ENCODE assay signal across 16 cellular contexts in genomic region chr1:55196433-55197035, GRCh38. TPM values are rescaled to one million over a fixed set of nuclear protein-coding genes. Genes with fewer than 3 reads are reported as not detected.
A peak's percentile ranks its signal among the peaks of the same experiment; 100 is the strongest.
DNase-seq lines count a peak whose midpoint lies in the region; ATAC-seq and TF ChIP-seq lines count a peak whose summit lies in the region.
"Had no signal": no experiment of that assay in that cellular context is flagged by ENCODE, and none has a peak within 500 bp of the region (broad histone marks: within the 10 kb centered on the region; RNA-seq: fewer than 3 reads in every experiment).

No MANE protein-coding gene starts in this region.

- H3K9ac ChIP-seq in skeletal muscle tissue (ENCODE audit: low read depth in 1 of 3, low read length in 3 of 3): no peak overlapping the region

- ATAC-seq in activated T-cell treated with anti-CD3 and anti-CD28 coated beads, Interleukin-2, amount 50 U/mL, for 72 hours (replicated peaks in 1 of 2): no peak
- ATAC-seq in activated T-cell treated with anti-CD3 and anti-CD28 coated beads, Interleukin-2, amount 50 U/mL, for 4 hours: no peak
- ATAC-seq in GM21381 (IDR thresholded peaks at IDR 0.05; ENCODE audit: unreplicated experiment): no peak

- H3K4me1 ChIP-seq in skeletal muscle tissue (ENCODE audit: control insufficient read depth in 3 of 3, insufficient read depth in 3 of 3, low read length in 3 of 3): peaks cover 28 to 41% (median 35%) of the 10 kb centered on the region in 3 donors

- H3K27ac ChIP-seq in skeletal muscle tissue (ENCODE audit: low read depth, low read length): peak overlapping the region; percentile 48
- H3K27ac ChIP-seq: pancreas had no signal

- H3K4me3 Mint-ChIP-seq in activated T-cell treated with anti-CD3 and anti-CD28 coated beads, Interleukin-2, amount 50 U/mL, for 72 hours: peak overlapping the region in 1 of 2 donors; percentile 73
- no peak overlapping the region for H3K4me3 Mint-ChIP-seq in activated T-cell treated with anti-CD3 and anti-CD28 coated beads, Interleukin-2, amount 50 U/mL, for 4 hours
- H3K4me3 Mint-ChIP-seq: H9 had no signal

- H3K27me3 Mint-ChIP-seq in activated T-cell treated with anti-CD3 and anti-CD28 coated beads, Interleukin-2, amount 50 U/mL, for 72 hours (ENCODE audit: low read depth): no peaks in the 10 kb centered on the region
- no peaks in the 10 kb centered on the region for H3K27me3 Mint-ChIP-seq in activated T-cell treated with anti-CD3 and anti-CD28 coated beads, Interleukin-2, amount 50 U/mL, for 4 hours (ENCODE audit: low read depth)

- peak overlapping the region; percentile 85 for H3K27ac Mint-ChIP-seq in activated T-cell treated with anti-CD3 and anti-CD28 coated beads, Interleukin-2, amount 50 U/mL, for 72 hours
- H3K27ac Mint-ChIP-seq: H9 had no signal

- no peak for TF ChIP-seq CTCF in fibroblast of pulmonary artery (IDR thresholded peaks at IDR 0.05; ENCODE audit: low read length, missing control alignments)

- H3K27me3 ChIP-seq in skeletal muscle tissue (ENCODE audit: control insufficient read depth in 3 of 3, insufficient read depth in 3 of 3, low read length in 3 of 3) (no peaks in the 10 kb centered on the region), H7 (ENCODE audit: control insufficient read depth, insufficient read depth, low read length) (no peaks in the 10 kb centered on the region)
- H3K27me3 ChIP-seq: pancreas had no signal

- no peaks in the 10 kb centered on the region for H3K36me3 ChIP-seq in skeletal muscle tissue (ENCODE audit: control insufficient read depth in 3 of 3, insufficient read depth in 3 of 3, low read length in 3 of 3)
- no peaks in the 10 kb centered on the region for H3K36me3 ChIP-seq in H7 (replicated peaks; ENCODE audit: control insufficient read depth, insufficient read depth, low read length)
- H3K36me3 ChIP-seq: pancreas had no signal

- no peak for DNase-seq in activated T-cell treated with anti-CD3 and anti-CD28 coated beads, Interleukin-2, amount 50 U/mL, for 72 hours
- DNase-seq in activated T-cell treated with anti-CD3 and anti-CD28 coated beads, Interleukin-2, amount 50 U/mL, for 4 hours: no peak
- DNase-seq in OCI-M1 (lab: John Stamatoyannopoulos, UW) (peak; percentile 75), fibroblast of pulmonary artery (ENCODE audit: low read depth) (peak; percentile 33), putamen (ENCODE audit: low spot score) (no peak), H7 (no peak)
- DNase-seq: activated effector memory CD4-positive, alpha-beta T cell treated with Interleukin-2 at 50 U/mL for 16 hours; H9; hypothalamus; NCI-H1694; NCI-H82; pancreas; stimulated activated CD4-positive, alpha-beta T cell treated with anti-CD3 and anti-CD28 coated beads, Interleukin-2, amount 100 ng/mL, for 24 hours had no signal

- H3K9me3 ChIP-seq in skeletal muscle tissue (ENCODE audit: control insufficient read depth in 3 of 3, low read length in 3 of 3): no peaks in the 10 kb centered on the region
- H3K9me3 ChIP-seq: pancreas had no signal

- peaks cover 5 to 15% of the 10 kb centered on the region in 2 donors for H3K36me3 Mint-ChIP-seq in activated T-cell treated with anti-CD3 and anti-CD28 coated beads, Interleukin-2, amount 50 U/mL, for 72 hours (ENCODE audit: insufficient read depth in 2 of 2)
- peaks cover 32% of the 10 kb centered on the region for H3K36me3 Mint-ChIP-seq in activated T-cell treated with anti-CD3 and anti-CD28 coated beads, Interleukin-2, amount 50 U/mL, for 4 hours (ENCODE audit: insufficient read depth)

- H3K4me3 ChIP-seq in fibroblast of pulmonary artery (replicated peaks; ENCODE audit: low read depth, low read length): no peak overlapping the region
- H3K4me3 ChIP-seq in skeletal muscle tissue (ENCODE audit: low read length in 3 of 3): peak overlapping the region in 1 of 3 donors; percentile 8
- no peak overlapping the region for H3K4me3 ChIP-seq in H7 (ENCODE audit: insufficient read depth, low read depth, low read length)
- H3K4me3 ChIP-seq: lung, pancreas had no signal

- H3K4me1 Mint-ChIP-seq in activated T-cell treated with anti-CD3 and anti-CD28 coated beads, Interleukin-2, amount 50 U/mL, for 72 hours (ENCODE audit: low read depth): peaks cover 72% of the 10 kb centered on the region
- H3K4me1 Mint-ChIP-seq in activated T-cell treated with anti-CD3 and anti-CD28 coated beads, Interleukin-2, amount 50 U/mL, for 4 hours (ENCODE audit: low read depth): peaks cover 72% of the 10 kb centered on the region

- peaks cover 0 to 1% of the 10 kb centered on the region in 2 donors for H3K9me3 Mint-ChIP-seq in activated T-cell treated with anti-CD3 and anti-CD28 coated beads, Interleukin-2, amount 50 U/mL, for 72 hours
- no peaks in the 10 kb centered on the region for H3K9me3 Mint-ChIP-seq in activated T-cell treated with anti-CD3 and anti-CD28 coated beads, Interleukin-2, amount 50 U/mL, for 4 hours

RNA-seq across cellular contexts. Expression of gene USP24, which starts 18.6 kb away (rescaled TPM):
- total RNA-seq in activated T-cell treated with anti-CD3 and anti-CD28 coated beads, Interleukin-2, amount 50 U/mL, for 72 hours: 10 to 100 TPM; 46.1 to 46.2 TPM
- 10 to 100 TPM; 42.1 to 44.0 (median 43.9) TPM for total RNA-seq in activated T-cell treated with anti-CD3 and anti-CD28 coated beads, Interleukin-2, amount 50 U/mL, for 4 hours
- total RNA-seq in skeletal muscle tissue: 45.9 TPM
- 32.9 and 50.5 TPM in 2 replicates for total RNA-seq in H7 (2014; rRNA removed; shearing (Covaris generic))

Comparison
In these comparisons a context has a peak if more than half of its experiments do, and no peak if none do; other contexts are left out.
1. DNase-seq: peak in OCI-M1 (single experiment) and fibroblast of pulmonary artery (single experiment); none in activated T-cell treated with anti-CD3 and anti-CD28 coated beads, Interleukin-2, amount 50 U/mL, for 72 hours (0 of 2), activated T-cell treated with anti-CD3 and anti-CD28 coated beads, Interleukin-2, amount 50 U/mL, for 4 hours (single experiment), putamen (single experiment) and H7 (single experiment).